Comparison of ENCODE assay signal across 12 cellular contexts in genomic region chr6:7939186-7939863, GRCh38.
A peak's percentile ranks its signal among the peaks of the same experiment; 100 is the strongest.
DNase-seq lines count a peak whose midpoint lies in the region; ATAC-seq lines count a peak whose summit lies in the region.
"Had no signal": no experiment of that assay in that cellular context is flagged by ENCODE, and none has a peak within 500 bp of the region (broad histone marks: within the 10 kb centered on the region; RNA-seq: fewer than 3 reads in every experiment).

No MANE protein-coding gene starts in this region.

- H3K4me1 Mint-ChIP-seq in stimulated activated memory B cell treated with anti-CD40 and anti-IgM and Interleukin-4, amounts not matched to agents 10 μg/mL and 1 μg/mL and 100 μg/mL, for 72 hours, result peaks cover 45% of the 10 kb centered on the region
- H3K4me1 Mint-ChIP-seq: activated naive CD4-positive, alpha-beta T cell treated with anti-CD3 and anti-CD28 coated beads, Interleukin-2, amount 10 ng/mL, durations not matched to agents 7 days and 5 days; WTC11 had no signal

- H3K27me3 Mint-ChIP-seq in stimulated activated memory B cell treated with anti-CD40 and anti-IgM and Interleukin-4, amounts not matched to agents 10 μg/mL and 1 μg/mL and 100 μg/mL, for 72 hours, result no peaks in the 10 kb centered on the region

- peaks cover 2% of the 10 kb centered on the region for H3K9me3 Mint-ChIP-seq in stimulated activated memory B cell treated with anti-CD40 and anti-IgM and Interleukin-4, amounts not matched to agents 10 μg/mL and 1 μg/mL and 100 μg/mL, for 72 hours
- H3K9me3 Mint-ChIP-seq: activated naive CD4-positive, alpha-beta T cell treated with anti-CD3 and anti-CD28 coated beads, Interleukin-2, amount 10 ng/mL, durations not matched to agents 7 days and 5 days had no signal

- no peak overlapping the region for H3K4me3 Mint-ChIP-seq in stimulated activated memory B cell treated with anti-CD40 and anti-IgM and Interleukin-4, amounts not matched to agents 10 μg/mL and 1 μg/mL and 100 μg/mL, for 72 hours
- H3K4me3 Mint-ChIP-seq: activated naive CD4-positive, alpha-beta T cell treated with anti-CD3 and anti-CD28 coated beads, Interleukin-2, amount 10 ng/mL, durations not matched to agents 7 days and 5 days; WTC11 had no signal

- peak; percentile 49 for ATAC-seq in HG03103 (IDR thresholded peaks at IDR 0.05; ENCODE audit: low read depth, unreplicated experiment)
- ATAC-seq in stimulated activated memory B cell treated with anti-CD40 and anti-IgM and Interleukin-4, amounts not matched to agents 10 μg/mL and 1 μg/mL and 100 μg/mL, for 72 hours, result peak; percentile 81
- ATAC-seq: WTC11 had no signal

- H3K27ac Mint-ChIP-seq in stimulated activated memory B cell treated with anti-CD40 and anti-IgM and Interleukin-4, amounts not matched to agents 10 μg/mL and 1 μg/mL and 100 μg/mL, for 72 hours, result peak overlapping the region; percentile 88
- H3K27ac Mint-ChIP-seq: activated naive CD4-positive, alpha-beta T cell treated with anti-CD3 and anti-CD28 coated beads, Interleukin-2, amount 10 ng/mL, durations not matched to agents 7 days and 5 days; WTC11 had no signal

- DNase-seq in NCI-H748 (lab: John Stamatoyannopoulos, UW; ENCODE audit: unreplicated experiment), result peak; percentile 37
- DNase-seq in NCI-H748 treated with DMSO at 0.1 percent for 48 hours (lab: John Stamatoyannopoulos, UW), result no peak
- peak; percentile 34 for DNase-seq in astrocyte of the hippocampus (ENCODE audit: low read depth, low spot score)
- DNase-seq in stimulated activated naive CD4-positive, alpha-beta T cell (lab: John Stamatoyannopoulos, UW), result no peak
- DNase-seq in DMS 273 (lab: John Stamatoyannopoulos, UW; ENCODE audit: unreplicated experiment), result no peak
- no peak for DNase-seq in NCI-H2107 (lab: John Stamatoyannopoulos, UW)
- DNase-seq: activated naive CD4-positive, alpha-beta T cell treated with anti-CD3 and anti-CD28 coated beads, Interleukin-2, amount 10 ng/mL, durations not matched to agents 7 days and 5 days; PC-9; posterior cingulate gyrus had no signal

- H3K36me3 Mint-ChIP-seq in stimulated activated memory B cell treated with anti-CD40 and anti-IgM and Interleukin-4, amounts not matched to agents 10 μg/mL and 1 μg/mL and 100 μg/mL, for 72 hours, result no peaks in the 10 kb centered on the region
- H3K36me3 Mint-ChIP-seq: activated naive CD4-positive, alpha-beta T cell treated with anti-CD3 and anti-CD28 coated beads, Interleukin-2, amount 10 ng/mL, durations not matched to agents 7 days and 5 days; WTC11 had no signal

Comparison
In these comparisons a context has a peak if more than half of its experiments do, and no peak if none do; other contexts are left out.
1. DNase-seq: peak in NCI-H748 (single experiment) and astrocyte of the hippocampus (single experiment); none in NCI-H748 treated with DMSO at 0.1 percent for 48 hours (single experiment), stimulated activated naive CD4-positive, alpha-beta T cell (0 of 6), DMS 273 (single experiment) and NCI-H2107 (single experiment).